ENCODE assay signal across 10 cellular contexts in the genomic region with DNA sequence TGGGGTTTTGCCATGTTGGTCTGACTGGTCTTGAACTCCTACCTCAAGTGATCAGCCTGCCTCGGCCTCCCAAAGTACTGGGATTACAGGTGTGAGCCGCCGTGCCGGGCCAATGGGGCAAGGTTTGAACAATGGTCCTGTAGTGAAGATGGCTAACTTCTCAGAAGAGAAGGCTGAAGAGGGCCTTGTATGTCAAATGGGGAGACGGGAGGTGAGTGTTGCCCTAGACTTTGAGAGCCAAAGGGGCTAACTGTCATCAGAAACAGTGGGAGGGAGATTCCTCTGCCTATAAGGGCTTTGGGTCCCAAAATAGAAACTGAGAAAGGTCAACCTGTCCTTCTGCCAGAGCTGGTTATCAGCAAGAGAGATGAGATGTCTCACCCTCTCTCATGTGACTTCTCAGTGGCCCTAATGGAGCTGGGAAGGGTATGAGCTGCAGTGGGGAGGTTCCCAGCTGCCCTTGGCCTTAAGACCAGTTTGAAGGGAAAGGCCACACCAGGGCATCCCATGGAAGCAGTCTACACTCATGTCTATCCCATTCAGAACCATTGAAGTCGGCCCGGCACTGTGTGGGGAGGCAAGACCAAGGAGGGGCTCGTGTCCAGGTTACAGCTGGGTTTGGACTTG. TPM values are rescaled to one million over a fixed set of nuclear protein-coding genes. Genes with fewer than 3 reads are reported as not detected.
DNase-seq lines count a peak whose midpoint lies in the region; ATAC-seq and TF ChIP-seq lines count a peak whose summit lies in the region.
"Had no signal": no experiment of that assay in that cellular context is flagged by ENCODE, and none has a peak within 500 bp of the region (broad histone marks: within the 10 kb centered on the region; RNA-seq: fewer than 3 reads in every experiment).

No MANE protein-coding gene starts in this region.

- H3K9me3 ChIP-seq in mesenchymal stem cell (ENCODE audit: control insufficient read depth, low read length), result no peaks in the 10 kb centered on the region
- no peaks in the 10 kb centered on the region for H3K9me3 ChIP-seq in colonic mucosa

- peak overlapping the region in 1 of 2 experiments; percentile 75 for H3K23ac ChIP-seq in mesenchymal stem cell (ENCODE audit: low read length in 2 of 2)

- H3K9ac ChIP-seq in mesenchymal stem cell (ENCODE audit: low read length), result peak overlapping the region; percentile 99
- H3K9ac ChIP-seq in colonic mucosa (ENCODE audit: low read depth in 2 of 2, low read length in 2 of 2), result peak overlapping the region in 1 of 2 donors; percentile 39

- CTCF ChIA-PET in activated naive CD4-positive, alpha-beta T cell treated with anti-CD3 and anti-CD28 coated beads, Interleukin-2, amount 10 ng/mL, durations not matched to agents 7 days and 5 days (lab: Charles Lee), result interaction anchor here (0.6 to 2.9 kb wide), 3 partner anchors 10 to 125 kb away, joined by 3 to 11 read pairs (median 3); partner anchors contain the start of gene COMTD1

- H2AFZ ChIP-seq in mesenchymal stem cell (ENCODE audit: low read depth, low read length), result no peak overlapping the region

- peak overlapping the region in 1 of 2 experiments; percentile 14 for H3K4me3 ChIP-seq in mesenchymal stem cell (ENCODE audit: insufficient read depth in 1 of 2, low read depth in 1 of 2, low read length in 2 of 2)
- H3K4me3 ChIP-seq in colonic mucosa, result no peak overlapping the region

- H4K8ac ChIP-seq in mesenchymal stem cell (ENCODE audit: low read length), result peak overlapping the region; percentile 91

- no peaks in the 10 kb centered on the region for H3K9me3 Mint-ChIP-seq in activated naive CD4-positive, alpha-beta T cell treated with anti-CD3 and anti-CD28 coated beads, Interleukin-2, amount 10 ng/mL, durations not matched to agents 7 days and 5 days
- H3K9me3 Mint-ChIP-seq in activated naive CD8-positive, alpha-beta T cell treated with anti-CD3 and anti-CD28 coated beads for 36 hours, result no peaks in the 10 kb centered on the region
- H3K9me3 Mint-ChIP-seq in type B pancreatic cell, result no peaks in the 10 kb centered on the region

- no peak for DNase-seq in activated naive CD4-positive, alpha-beta T cell treated with anti-CD3 and anti-CD28 coated beads, Interleukin-2, amount 10 ng/mL, durations not matched to agents 7 days and 5 days
- no peak for DNase-seq in activated naive CD4-positive, alpha-beta T cell (lab: John Stamatoyannopoulos, UW)
- DNase-seq in activated naive CD8-positive, alpha-beta T cell treated with anti-CD3 and anti-CD28 coated beads for 36 hours, result no peak
- no peak for DNase-seq in mesenchymal stem cell
- DNase-seq in type B pancreatic cell (ENCODE audit: extremely low spot score, unreplicated experiment), result no peak
- DNase-seq in GM10266 (ENCODE audit: extremely low spot score), result no peak
- no peak for DNase-seq in colonic mucosa
- DNase-seq: COR-L47; stimulated activated naive CD4-positive, alpha-beta T cell had no signal

- peaks cover 11% of the 10 kb centered on the region for H3K27me3 Mint-ChIP-seq in activated naive CD4-positive, alpha-beta T cell treated with anti-CD3 and anti-CD28 coated beads, Interleukin-2, amount 10 ng/mL, durations not matched to agents 7 days and 5 days
- no peaks in the 10 kb centered on the region for H3K27me3 Mint-ChIP-seq in activated naive CD8-positive, alpha-beta T cell treated with anti-CD3 and anti-CD28 coated beads for 36 hours
- no peaks in the 10 kb centered on the region for H3K27me3 Mint-ChIP-seq in type B pancreatic cell

- peak overlapping the region; percentile 89 for H3K27ac Mint-ChIP-seq in activated naive CD4-positive, alpha-beta T cell treated with anti-CD3 and anti-CD28 coated beads, Interleukin-2, amount 10 ng/mL, durations not matched to agents 7 days and 5 days
- peak overlapping the region; percentile 86 for H3K27ac Mint-ChIP-seq in activated naive CD8-positive, alpha-beta T cell treated with anti-CD3 and anti-CD28 coated beads for 36 hours
- H3K27ac Mint-ChIP-seq in type B pancreatic cell, result peak overlapping the region; percentile 96

- peak overlapping the region; percentile 10 for H2AK5ac ChIP-seq in mesenchymal stem cell (ENCODE audit: low read length, severe bottlenecking)

- H3K4me1 Mint-ChIP-seq in activated naive CD4-positive, alpha-beta T cell treated with anti-CD3 and anti-CD28 coated beads, Interleukin-2, amount 10 ng/mL, durations not matched to agents 7 days and 5 days, result peaks cover 48% of the 10 kb centered on the region
- H3K4me1 Mint-ChIP-seq in activated naive CD8-positive, alpha-beta T cell treated with anti-CD3 and anti-CD28 coated beads for 36 hours, result peaks cover 38% of the 10 kb centered on the region
- peaks cover 25% of the 10 kb centered on the region for H3K4me1 Mint-ChIP-seq in type B pancreatic cell (ENCODE audit: unreplicated experiment)

- H3K4ac ChIP-seq in mesenchymal stem cell (ENCODE audit: low read depth in 1 of 2, low read length in 2 of 2), result peak overlapping the region in 1 of 2 experiments; percentile 70

- peaks cover 5% of the 10 kb centered on the region for H3K4me1 ChIP-seq in mesenchymal stem cell (ENCODE audit: control insufficient read depth, insufficient read depth, low read depth, low read length)
- no peaks in the 10 kb centered on the region for H3K4me1 ChIP-seq in colonic mucosa

- H3K36me3 ChIP-seq in mesenchymal stem cell (ENCODE audit: control insufficient read depth in 1 of 2, insufficient read depth in 2 of 2, low read depth in 1 of 2, low read length in 2 of 2), result no peaks in the 10 kb centered on the region
- H3K36me3 ChIP-seq in colonic mucosa, result no peaks in the 10 kb centered on the region

- intact Hi-C loops in colonic mucosa (cut with DNase I), result no loop called here

- H3K27ac ChIP-seq in mesenchymal stem cell (ENCODE audit: low read length, poor library complexity, severe bottlenecking) (peak overlapping the region; percentile 8), colonic mucosa (no peak overlapping the region)

- H2BK5ac ChIP-seq in mesenchymal stem cell (ENCODE audit: low read depth, low read length, poor library complexity, severe bottlenecking), result no peak overlapping the region

- H3K27me3 ChIP-seq in mesenchymal stem cell (ENCODE audit: control insufficient read depth in 1 of 2, insufficient read depth in 1 of 2, low read length in 2 of 2) (no peaks in the 10 kb centered on the region), colonic mucosa (no peaks in the 10 kb centered on the region)

- H3K79me1 ChIP-seq in mesenchymal stem cell (replicated peaks; ENCODE audit: low read length, poor library complexity, severe bottlenecking), result peaks cover 1% of the 10 kb centered on the region

- H3K18ac ChIP-seq in mesenchymal stem cell (ENCODE audit: low read depth in 1 of 2, low read length in 2 of 2), result peak overlapping the region in 1 of 2 experiments; percentile 8

- no peak overlapping the region for H3K14ac ChIP-seq in mesenchymal stem cell (ENCODE audit: low read length in 2 of 2)

- H4K91ac ChIP-seq in mesenchymal stem cell (ENCODE audit: low read length), result peak overlapping the region; percentile 94

- no peak for TF ChIP-seq CTCF in type B pancreatic cell (conservative IDR thresholded peaks at IDR 0.05)
- TF ChIP-seq CTCF in GM10266 (IDR thresholded peaks at IDR 0.05; ENCODE audit: control insufficient read depth, insufficient read depth, low read depth, missing control alignments), result no peak
- no peak for TF ChIP-seq CTCF in colonic mucosa (IDR thresholded peaks at IDR 0.05)

- WGBS in mesenchymal stem cell, result over 99% methylated on average over 8 of the region's 8 CpGs

- no peak overlapping the region for H2BK120ac ChIP-seq in mesenchymal stem cell (ENCODE audit: low read depth, low read length)

- no peak overlapping the region for H3K4me2 ChIP-seq in mesenchymal stem cell (ENCODE audit: low read length, poor library complexity, severe bottlenecking)

- no peak for ATAC-seq in GM21515 (IDR thresholded peaks at IDR 0.05; ENCODE audit: unreplicated experiment)

- H2BK15ac ChIP-seq in mesenchymal stem cell (ENCODE audit: low read depth, poor library complexity, severe bottlenecking), result no peak overlapping the region

- H3K4me3 Mint-ChIP-seq in activated naive CD4-positive, alpha-beta T cell treated with anti-CD3 and anti-CD28 coated beads, Interleukin-2, amount 10 ng/mL, durations not matched to agents 7 days and 5 days, result peak overlapping the region; percentile 76
- H3K4me3 Mint-ChIP-seq in activated naive CD8-positive, alpha-beta T cell treated with anti-CD3 and anti-CD28 coated beads for 36 hours, result peak overlapping the region; percentile 92
- H3K4me3 Mint-ChIP-seq in type B pancreatic cell, result peak overlapping the region; percentile 90

- H2BK12ac ChIP-seq in mesenchymal stem cell (ENCODE audit: low read length in 2 of 2), result peak overlapping the region; percentile 28 to 37

- peaks cover 4% of the 10 kb centered on the region for H3K36me3 Mint-ChIP-seq in activated naive CD4-positive, alpha-beta T cell treated with anti-CD3 and anti-CD28 coated beads, Interleukin-2, amount 10 ng/mL, durations not matched to agents 7 days and 5 days
- peaks cover 10% of the 10 kb centered on the region for H3K36me3 Mint-ChIP-seq in activated naive CD8-positive, alpha-beta T cell treated with anti-CD3 and anti-CD28 coated beads for 36 hours
- H3K36me3 Mint-ChIP-seq in type B pancreatic cell, result peaks cover 10% of the 10 kb centered on the region

RNA-seq across cellular contexts. Expression of gene SAMD8, which starts 1.3 kb away (rescaled TPM):
- 10 to 100 TPM; 15.9 to 17.3 TPM for total RNA-seq in activated naive CD8-positive, alpha-beta T cell treated with anti-CD3 and anti-CD28 coated beads for 36 hours
- polyA plus RNA-seq in mesenchymal stem cell (2013, experiment 1 of 2), result 12.8 TPM
- polyA plus RNA-seq in mesenchymal stem cell (2013, experiment 2 of 2), result 13.2 TPM
- total RNA-seq in type B pancreatic cell (ENCODE audit: low replicate concordance) (15.7 and 17.3 TPM in 2 replicates), colonic mucosa (10 to 100 TPM in 1 of 2 donors, 1 to 10 TPM in 1; 8.9 to 21.5 TPM)
